Comparison of ENCODE assay signal across 25 cellular contexts in the genomic region with DNA sequence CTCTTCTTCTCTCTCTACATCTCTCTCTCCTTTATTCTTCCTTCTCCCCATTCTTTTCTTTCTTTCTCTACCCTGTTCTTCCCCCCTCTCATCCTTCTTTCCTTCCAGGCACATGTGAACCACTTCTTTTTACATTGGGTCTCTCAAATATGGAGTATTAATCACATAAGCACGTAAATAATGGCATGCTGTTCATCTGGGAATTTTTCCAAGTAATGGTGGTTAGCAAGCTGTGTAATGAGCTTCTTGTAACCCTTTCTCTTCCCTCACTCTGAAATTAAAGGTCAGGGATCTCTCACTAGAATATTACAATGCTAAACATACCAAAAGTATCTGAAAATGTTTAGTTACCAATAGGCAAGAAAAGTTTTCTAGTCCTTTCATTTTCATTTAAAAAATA.
A peak's percentile ranks its signal among the peaks of the same experiment; 100 is the strongest.
DNase-seq lines count a peak whose midpoint lies in the region; ATAC-seq, FAIRE-seq and TF ChIP-seq lines count a peak whose summit lies in the region.
"Had no signal": no experiment of that assay in that cellular context is flagged by ENCODE, and none has a peak within 500 bp of the region (broad histone marks: within the 10 kb centered on the region; RNA-seq: fewer than 3 reads in every experiment).

No MANE protein-coding gene starts in this region.

- H3K4me3 Mint-ChIP-seq in glutamatergic neuron (ENCODE audit: unreplicated experiment), result no peak overlapping the region
- H3K4me3 Mint-ChIP-seq: activated CD4-positive, alpha-beta T cell treated with anti-CD3 and anti-CD28 coated beads for 36 hours; activated naive CD4-positive, alpha-beta T cell treated with anti-CD3 and anti-CD28 coated beads, Interleukin-2, amount 10 ng/mL, durations not matched to agents 7 days and 5 days; activated T-cell treated with anti-CD3 and anti-CD28 coated beads, Interleukin-2, amount 50 U/mL, for 72 hours; effector memory CD8-positive, alpha-beta T cell had no signal

- no peaks in the 10 kb centered on the region for H3K36me3 ChIP-seq in bronchial epithelial cell (ENCODE audit: control insufficient read depth, insufficient read depth, low read length)
- H3K36me3 ChIP-seq: esophagus squamous epithelium, uterus had no signal

- H3K9me3 Mint-ChIP-seq in glutamatergic neuron (ENCODE audit: unreplicated experiment), result no peaks in the 10 kb centered on the region

- TF ChIP-seq CTCF in bronchial epithelial cell (IDR thresholded peaks at IDR 0.05; ENCODE audit: insufficient read depth, low read length, severe bottlenecking), result no peak
- no peak for TF ChIP-seq CTCF in glutamatergic neuron (IDR thresholded peaks at IDR 0.05; ENCODE audit: partially characterized antibody, unreplicated experiment)

- ATAC-seq in HG03571 (IDR thresholded peaks at IDR 0.05; ENCODE audit: unreplicated experiment), result no peak
- ATAC-seq: activated CD4-positive, alpha-beta T cell treated with anti-CD3 and anti-CD28 coated beads for 36 hours; activated T-cell treated with anti-CD3 and anti-CD28 coated beads, Interleukin-2, amount 50 U/mL, for 72 hours; effector memory CD8-positive, alpha-beta T cell had no signal

- no peaks in the 10 kb centered on the region for H3K4me1 Mint-ChIP-seq in glutamatergic neuron (ENCODE audit: low read depth, unreplicated experiment)
- H3K4me1 Mint-ChIP-seq: activated CD4-positive, alpha-beta T cell treated with anti-CD3 and anti-CD28 coated beads for 36 hours; activated naive CD4-positive, alpha-beta T cell treated with anti-CD3 and anti-CD28 coated beads, Interleukin-2, amount 10 ng/mL, durations not matched to agents 7 days and 5 days had no signal

- no peak overlapping the region for H3K4me3 ChIP-seq in bronchial epithelial cell (ENCODE audit: low read depth, low read length)
- H3K4me3 ChIP-seq: esophagus squamous epithelium, PC-9, smooth muscle cell, testis, uterus had no signal

- peaks cover 2% of the 10 kb centered on the region for H3K27me3 Mint-ChIP-seq in glutamatergic neuron (ENCODE audit: unreplicated experiment)
- H3K27me3 Mint-ChIP-seq: activated CD4-positive, alpha-beta T cell treated with anti-CD3 and anti-CD28 coated beads for 36 hours; activated naive CD4-positive, alpha-beta T cell treated with anti-CD3 and anti-CD28 coated beads, Interleukin-2, amount 10 ng/mL, durations not matched to agents 7 days and 5 days; effector memory CD8-positive, alpha-beta T cell had no signal

- peak; percentile 66 for DNase-seq in EH (ENCODE audit: low read depth)
- DNase-seq in NCI-H446 treated with DMSO at 0.1 percent for 48 hours (lab: John Stamatoyannopoulos, UW), result peak; percentile 38
- DNase-seq in bronchial epithelial cell (ENCODE audit: low read depth), result peak; percentile 43
- DNase-seq in iris pigment epithelial cell (ENCODE audit: low read depth), result peak; percentile 79
- no peak for DNase-seq in T1000 (lab: John Stamatoyannopoulos, UW)
- no peak for DNase-seq in glutamatergic neuron
- DNase-seq in SHP77 treated with DMSO at 0.1 percent for 48 hours (lab: John Stamatoyannopoulos, UW), result no peak
- DNase-seq: activated CD4-positive, alpha-beta T cell treated with anti-CD3 and anti-CD28 coated beads for 36 hours; activated CD8-positive, alpha-beta memory T cell treated with anti-CD3 and anti-CD28 coated beads for 24 hours; activated naive CD4-positive, alpha-beta T cell treated with anti-CD3 and anti-CD28 coated beads, Interleukin-2, amount 10 ng/mL, durations not matched to agents 7 days and 5 days; activated T-cell treated with anti-CD3 and anti-CD28 coated beads, Interleukin-2, amount 50 U/mL, for 72 hours; effector memory CD8-positive, alpha-beta T cell; esophagus squamous epithelium; H7; KBM-7; NCI-H187 treated with DMSO at 0.1 percent for 48 hours; PC-9; SHP77; stimulated activated CD4-positive, alpha-beta T cell treated with anti-CD3 and anti-CD28 coated beads, Interleukin-4, amount 100 ng/mL, for 1 hour; stimulated activated naive CD4-positive, alpha-beta T cell; testis; uterus had no signal

- no peaks in the 10 kb centered on the region for H3K27me3 ChIP-seq in bronchial epithelial cell (ENCODE audit: control insufficient read depth, insufficient read depth, low read length)
- H3K27me3 ChIP-seq: esophagus squamous epithelium, testis, uterus had no signal

- FAIRE-seq in bronchial epithelial cell (lab: Jason Lieb, UNC), result no peak
- FAIRE-seq: colon had no signal

- H3K36me3 Mint-ChIP-seq in glutamatergic neuron (ENCODE audit: unreplicated experiment), result no peaks in the 10 kb centered on the region
- H3K36me3 Mint-ChIP-seq: activated naive CD4-positive, alpha-beta T cell treated with anti-CD3 and anti-CD28 coated beads, Interleukin-2, amount 10 ng/mL, durations not matched to agents 7 days and 5 days had no signal

- H3K27ac Mint-ChIP-seq in glutamatergic neuron (ENCODE audit: unreplicated experiment), result no peak overlapping the region
- H3K27ac Mint-ChIP-seq: activated CD4-positive, alpha-beta T cell treated with anti-CD3 and anti-CD28 coated beads for 36 hours; activated naive CD4-positive, alpha-beta T cell treated with anti-CD3 and anti-CD28 coated beads, Interleukin-2, amount 10 ng/mL, durations not matched to agents 7 days and 5 days; activated T-cell treated with anti-CD3 and anti-CD28 coated beads, Interleukin-2, amount 50 U/mL, for 72 hours; effector memory CD8-positive, alpha-beta T cell had no signal

Comparison
In these comparisons a context has a peak if more than half of its experiments do, and no peak if none do; other contexts are left out.
1. DNase-seq: peak in EH (single experiment), NCI-H446 treated with DMSO at 0.1 percent for 48 hours (single experiment), bronchial epithelial cell (single experiment) and iris pigment epithelial cell (single experiment); none in T1000 (single experiment), glutamatergic neuron (single experiment) and SHP77 treated with DMSO at 0.1 percent for 48 hours (single experiment).